In genomic region chr4:169270810-169271691, GRCh38 we compare ENCODE assay signal across 8 cellular contexts. TPM values are rescaled to one million over a fixed set of nuclear protein-coding genes. Genes with fewer than 3 reads are reported as not detected.
DNase-seq lines count a peak whose midpoint lies in the region; ATAC-seq lines count a peak whose summit lies in the region.

Gene SH3RF1, minus strand, starts transcription at chr4:169270956. Its CDS starts 1,744 bp downstream, at chr4:169269212.

- peaks cover 4% of the 10 kb centered on the region for H3K4me1 Mint-ChIP-seq in activated naive CD4-positive, alpha-beta T cell treated with anti-CD3 and anti-CD28 coated beads, Interleukin-2, amount 50 U/mL, for 24 hours

- DNase-seq in Caki2 (ENCODE audit: low read depth) (peak; percentile 94), NCI-H526 treated with DMSO at 0.1 percent for 48 hours (lab: John Stamatoyannopoulos, UW) (peak; percentile 63), glomerular visceral epithelial cell (ENCODE audit: extremely low spot score) (peak; percentile 94), nucleus accumbens (lab: John Stamatoyannopoulos, UW) (peak; percentile 5 to 90 (median 76)), activated gamma-delta T cell treated with Interleukin-2 at 50 U/mL for 16 hours (no peak)

- peaks cover 36% of the 10 kb centered on the region for H3K27me3 Mint-ChIP-seq in activated naive CD4-positive, alpha-beta T cell treated with anti-CD3 and anti-CD28 coated beads, Interleukin-2, amount 50 U/mL, for 24 hours

- peak within 1 kb of the TSS; percentile 83 for H3K4me3 Mint-ChIP-seq in activated naive CD4-positive, alpha-beta T cell treated with anti-CD3 and anti-CD28 coated beads, Interleukin-2, amount 50 U/mL, for 24 hours

- in situ Hi-C loops in Caki2 (cut with HindIII; ENCODE audit: low pct_unique_long_range_greater_than_20kb, low sequenced_read_pairs): no loop called here

- no peak within 1 kb of the TSS for H3K27ac Mint-ChIP-seq in activated naive CD4-positive, alpha-beta T cell treated with anti-CD3 and anti-CD28 coated beads, Interleukin-2, amount 50 U/mL, for 24 hours

- no peaks in the 10 kb centered on the region for H3K36me3 Mint-ChIP-seq in activated naive CD4-positive, alpha-beta T cell treated with anti-CD3 and anti-CD28 coated beads, Interleukin-2, amount 50 U/mL, for 24 hours

- ATAC-seq in GM19043 (IDR thresholded peaks at IDR 0.05; ENCODE audit: low read depth, unreplicated experiment) (peak; percentile 56), HG03139 (IDR thresholded peaks at IDR 0.05; ENCODE audit: unreplicated experiment) (peak; percentile 56)

- H3K9me3 Mint-ChIP-seq in activated naive CD4-positive, alpha-beta T cell treated with anti-CD3 and anti-CD28 coated beads, Interleukin-2, amount 50 U/mL, for 24 hours: no peaks in the 10 kb centered on the region

RNA-seq across cellular contexts. Expression of gene SH3RF1, which starts in this region (rescaled TPM):
- total RNA-seq in Caki2 (2014; rRNA removed; shearing (Covaris generic); ENCODE audit: low replicate concordance): 7.4 and 15.3 TPM in 2 replicates
